In genomic region chr4:172377486-172378140, GRCh38 we compare ENCODE assay signal across 9 cellular contexts.
"Had no signal": no experiment of that assay in that cellular context is flagged by ENCODE, and none has a peak within 500 bp of the region (broad histone marks: within the 10 kb centered on the region; RNA-seq: fewer than 3 reads in every experiment).

No MANE protein-coding gene starts in this region.

- H3K27ac ChIP-seq: GM23248, HL-60 had no signal

- H3K4me1 Mint-ChIP-seq: IgD-negative memory B cell had no signal

- H3K4me3 ChIP-seq: GM23248, HAP-1 had no signal

- H3K27me3 Mint-ChIP-seq: IgD-negative memory B cell had no signal

- H3K9me3 ChIP-seq: HAP-1 had no signal

- H3K4me3 Mint-ChIP-seq: HFFc6, IgD-negative memory B cell had no signal

- H3K4me1 ChIP-seq: HAP-1 had no signal

- ATAC-seq: HCT116, HepG2 had no signal

- H3K36me3 Mint-ChIP-seq: IgD-negative memory B cell had no signal

- H3K27ac Mint-ChIP-seq: HFFc6, IgD-negative memory B cell had no signal

- DNase-seq: GM23248, GOT3, H7, HFFc6 had no signal

- H3K36me3 ChIP-seq: HAP-1 had no signal
